In genomic region chr2:238057696-238058575, GRCh38 we compare ENCODE assay signal across 4 cellular contexts. TPM values are rescaled to one million over a fixed set of nuclear protein-coding genes. Genes with fewer than 3 reads are reported as not detected.
"Had no signal": no experiment of that assay in that cellular context is flagged by ENCODE, and none has a peak within 500 bp of the region (broad histone marks: within the 10 kb centered on the region; RNA-seq: fewer than 3 reads in every experiment).

No MANE protein-coding gene starts in this region.

RNA-seq across cellular contexts. Expression of gene ESPNL, which starts 42.2 kb away (rescaled TPM):
- total RNA-seq: dermis microvascular lymphatic vessel endothelial cell, endothelial cell of umbilical vein, left ventricle myocardium superior had no signal
- polyA plus RNA-seq: endothelial cell of umbilical vein, immature natural killer cell had no signal
